1 cellular context compared by ENCODE assay signal in genomic region chr14:89384023-89384422, GRCh38.
A peak's percentile ranks its signal among the peaks of the same experiment; 100 is the strongest.
TF ChIP-seq lines count a peak whose summit lies in the region.

No MANE protein-coding gene starts in this region.

TF ChIP-seq in HepG2, 621 proteins besides CTCF, POLR2A, EP300 and RAD21 (continued from another document):
- TF ChIP-seq, protein P1, sequence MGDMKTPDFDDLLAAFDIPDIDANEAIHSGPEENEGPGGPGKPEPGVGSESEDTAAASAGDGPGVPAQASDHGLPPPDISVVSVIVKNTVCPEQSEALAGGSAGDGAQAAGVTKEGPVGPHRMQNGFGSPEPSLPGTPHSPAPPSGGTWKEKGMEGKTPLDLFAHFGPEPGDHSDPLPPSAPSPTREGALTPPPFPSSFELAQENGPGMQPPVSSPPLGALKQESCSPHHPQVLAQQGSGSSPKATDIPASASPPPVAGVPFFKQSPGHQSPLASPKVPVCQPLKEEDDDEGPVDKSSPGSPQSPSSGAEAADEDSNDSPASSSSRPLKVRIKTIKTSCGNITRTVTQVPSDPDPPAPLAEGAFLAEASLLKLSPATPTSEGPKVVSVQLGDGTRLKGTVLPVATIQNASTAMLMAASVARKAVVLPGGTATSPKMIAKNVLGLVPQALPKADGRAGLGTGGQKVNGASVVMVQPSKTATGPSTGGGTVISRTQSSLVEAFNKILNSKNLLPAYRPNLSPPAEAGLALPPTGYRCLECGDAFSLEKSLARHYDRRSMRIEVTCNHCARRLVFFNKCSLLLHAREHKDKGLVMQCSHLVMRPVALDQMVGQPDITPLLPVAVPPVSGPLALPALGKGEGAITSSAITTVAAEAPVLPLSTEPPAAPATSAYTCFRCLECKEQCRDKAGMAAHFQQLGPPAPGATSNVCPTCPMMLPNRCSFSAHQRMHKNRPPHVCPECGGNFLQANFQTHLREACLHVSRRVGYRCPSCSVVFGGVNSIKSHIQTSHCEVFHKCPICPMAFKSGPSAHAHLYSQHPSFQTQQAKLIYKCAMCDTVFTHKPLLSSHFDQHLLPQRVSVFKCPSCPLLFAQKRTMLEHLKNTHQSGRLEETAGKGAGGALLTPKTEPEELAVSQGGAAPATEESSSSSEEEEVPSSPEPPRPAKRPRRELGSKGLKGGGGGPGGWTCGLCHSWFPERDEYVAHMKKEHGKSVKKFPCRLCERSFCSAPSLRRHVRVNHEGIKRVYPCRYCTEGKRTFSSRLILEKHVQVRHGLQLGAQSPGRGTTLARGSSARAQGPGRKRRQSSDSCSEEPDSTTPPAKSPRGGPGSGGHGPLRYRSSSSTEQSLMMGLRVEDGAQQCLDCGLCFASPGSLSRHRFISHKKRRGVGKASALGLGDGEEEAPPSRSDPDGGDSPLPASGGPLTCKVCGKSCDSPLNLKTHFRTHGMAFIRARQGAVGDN (CRISPR knock-in tag; IDR thresholded peaks at IDR 0.05): peak; percentile 17; the same call in 1 of the 2 replicates
